In genomic region chr19:40512473-40513344, GRCh38 we compare ENCODE assay signal across 2 cellular contexts.
TF ChIP-seq lines count a peak whose summit lies in the region.

No MANE protein-coding gene starts in this region.

TF ChIP-seq in WTC11, 78 proteins besides CTCF, POLR2A, EP300 and RAD21 (continues in another document):
- 0 out of 2 replicates have a peak, but pooled peaks have one; percentile 70 for TF ChIP-seq ATF2 (CRISPR knock-in tag; IDR thresholded peaks at IDR 0.05; ENCODE audit: borderline replicate concordance, low read depth)
- TF ChIP-seq ZNF281 (CRISPR knock-in tag; IDR thresholded peaks at IDR 0.05): peak; percentile 88; the same call in 1 of the 2 replicates
- TF ChIP-seq IRF2 (CRISPR knock-in tag; IDR thresholded peaks at IDR 0.05; ENCODE audit: borderline replicate concordance, low read depth): peak; percentile 89; the same call in 1 of the 2 replicates
- peak; percentile 94 for TF ChIP-seq ZNF138 (CRISPR knock-in tag; conservative IDR thresholded peaks at IDR 0.05)
- peak; percentile 84 for TF ChIP-seq TEAD1 (CRISPR knock-in tag; IDR thresholded peaks at IDR 0.05)
- no peak for TF ChIP-seq ATF1 (CRISPR knock-in tag; IDR thresholded peaks at IDR 0.05)
- no peak for TF ChIP-seq ZNF532 (CRISPR knock-in tag; IDR thresholded peaks at IDR 0.05; ENCODE audit: borderline replicate concordance)
- TF ChIP-seq AR (CRISPR knock-in tag; IDR thresholded peaks at IDR 0.05): no peak
- peak; percentile 98 for TF ChIP-seq ZNF232 (CRISPR knock-in tag; IDR thresholded peaks at IDR 0.05)
- peak; percentile 94 for TF ChIP-seq E2F5 (CRISPR knock-in tag; IDR thresholded peaks at IDR 0.05)

TF ChIP-seq in HepG2, 621 proteins besides CTCF, POLR2A, EP300 and RAD21:
- no peak for TF ChIP-seq THAP11 (CRISPR knock-in tag; IDR thresholded peaks at IDR 0.05)
- TF ChIP-seq KAT8 (CRISPR knock-in tag; IDR thresholded peaks at IDR 0.05): no peak
- TF ChIP-seq NBN (conservative IDR thresholded peaks at IDR 0.05): no peak
- no peak for TF ChIP-seq MZF1 (CRISPR knock-in tag; IDR thresholded peaks at IDR 0.05; ENCODE audit: borderline replicate concordance)
- TF ChIP-seq ZNF234 (CRISPR knock-in tag; conservative IDR thresholded peaks at IDR 0.05): no peak
- no peak for TF ChIP-seq MTF1 (CRISPR knock-in tag; IDR thresholded peaks at IDR 0.05)
- TF ChIP-seq ZNF713 (CRISPR knock-in tag; IDR thresholded peaks at IDR 0.05): no peak
- TF ChIP-seq ZNF891 (CRISPR knock-in tag; IDR thresholded peaks at IDR 0.05): no peak
- TF ChIP-seq ATAD3A (CRISPR knock-in tag; IDR thresholded peaks at IDR 0.05): no peak
- TF ChIP-seq THYN1 (CRISPR knock-in tag; IDR thresholded peaks at IDR 0.05; ENCODE audit: borderline replicate concordance, low read depth): no peak
- no peak for TF ChIP-seq ZSCAN31 (CRISPR knock-in tag; IDR thresholded peaks at IDR 0.05; ENCODE audit: low read depth)
- no peak for TF ChIP-seq CHD2 (IDR thresholded peaks at IDR 0.05; ENCODE audit: low read depth, low read length)
TF ChIP-seq in HepG2: peak in this region for 0.
